Comparison of ENCODE assay signal across 13 cellular contexts in genomic region chr12:107277850-107278249, GRCh38.
DNase-seq lines count a peak whose midpoint lies in the region; TF ChIP-seq lines count a peak whose summit lies in the region.
"Had no signal": no experiment of that assay in that cellular context is flagged by ENCODE, and none has a peak within 500 bp of the region (broad histone marks: within the 10 kb centered on the region; RNA-seq: fewer than 3 reads in every experiment).

No MANE protein-coding gene starts in this region.

- POLR2A ChIA-PET in GM10248 (lab: Yijun Ruan, JAX): no interaction called here
- POLR2A ChIA-PET in PC-9 (lab: Charles Lee; ENCODE audit: unreplicated experiment): no interaction called here

- TF ChIP-seq CTCF in CD14-positive monocyte (IDR thresholded peaks at IDR 0.05) (no peak), choroid plexus epithelial cell (conservative IDR thresholded peaks at IDR 0.05; ENCODE audit: low read depth, low read length) (no peak), GM10248 (IDR thresholded peaks at IDR 0.05; ENCODE audit: control extremely low read depth, extremely low read depth, low read depth, missing control alignments) (no peak), PC-9 (conservative IDR thresholded peaks at IDR 0.05) (no peak)

- no peaks in the 10 kb centered on the region for H3K36me3 Mint-ChIP-seq in CD14-positive monocyte
- H3K36me3 Mint-ChIP-seq: stimulated activated effector memory CD8-positive, alpha-beta T cell treated with anti-CD3 and anti-CD28 coated beads, Interleukin-12 subunit alpha, Interleukin-12 subunit beta, amount 100 ng/mL, for 72 hours had no signal

- no peaks in the 10 kb centered on the region for H3K79me2 ChIP-seq in PC-9 (ENCODE audit: low read depth)

- peaks cover 4% of the 10 kb centered on the region for H3K4me1 Mint-ChIP-seq in CD14-positive monocyte
- H3K4me1 Mint-ChIP-seq: stimulated activated effector memory CD8-positive, alpha-beta T cell treated with anti-CD3 and anti-CD28 coated beads, Interleukin-12 subunit alpha, Interleukin-12 subunit beta, amount 100 ng/mL, for 72 hours had no signal

- peak overlapping the region; percentile 8 to 79 (median 42) for H3K27ac Mint-ChIP-seq in CD14-positive monocyte
- H3K27ac Mint-ChIP-seq: activated CD8-positive, alpha-beta T cell treated with anti-CD3 and anti-CD28 coated beads for 36 hours; stimulated activated effector memory CD8-positive, alpha-beta T cell treated with anti-CD3 and anti-CD28 coated beads, Interleukin-12 subunit alpha, Interleukin-12 subunit beta, amount 100 ng/mL, for 72 hours had no signal

- no peaks in the 10 kb centered on the region for H3K27me3 ChIP-seq in PC-9 (ENCODE audit: insufficient read depth, low read depth)

- CTCF ChIA-PET in GM10248 (lab: Yijun Ruan, JAX): no interaction called here
- CTCF ChIA-PET in PC-9 (lab: Charles Lee): no interaction called here

- H4K20me1 ChIP-seq in PC-9 (ENCODE audit: insufficient read depth): no peaks in the 10 kb centered on the region

- no peak overlapping the region for H3K4me2 ChIP-seq in PC-9

- no peaks in the 10 kb centered on the region for H3K36me3 ChIP-seq in PC-9 (ENCODE audit: low read depth)

- intact Hi-C loops in CD14-positive monocyte (cut with micrococcal nuclease) (no loop called here), PC-9 (cut with micrococcal nuclease; ENCODE audit: unreplicated experiment) (no loop called here)

- H3K27ac ChIP-seq in PC-9: no peak overlapping the region

- no peaks in the 10 kb centered on the region for H3F3A ChIP-seq in PC-9 (ENCODE audit: insufficient read depth, low read depth)

- peaks cover 0 to 4% (median 2%) of the 10 kb centered on the region in 3 donors for H3K27me3 Mint-ChIP-seq in CD14-positive monocyte (ENCODE audit: low read depth in 3 of 3)

- no TSS peak for BruUV-seq in PC-9 (replicated peaks; lab: Mats Ljungman, UMichigan)

- H3K4me3 Mint-ChIP-seq in CD14-positive monocyte: peak overlapping the region in 1 of 2 donors; percentile 7
- H3K4me3 Mint-ChIP-seq: activated CD8-positive, alpha-beta T cell treated with anti-CD3 and anti-CD28 coated beads for 36 hours; stimulated activated effector memory CD8-positive, alpha-beta T cell treated with anti-CD3 and anti-CD28 coated beads, Interleukin-12 subunit alpha, Interleukin-12 subunit beta, amount 100 ng/mL, for 72 hours had no signal

- H2AFZ ChIP-seq in PC-9: no peak overlapping the region

- H3K4me3 ChIP-seq in choroid plexus epithelial cell (ENCODE audit: low read depth, low read length) (no peak overlapping the region), PC-9 (no peak overlapping the region)

- H3K9me3 Mint-ChIP-seq in CD14-positive monocyte: peaks cover 0 to 2% (median 0%) of the 10 kb centered on the region in 7 donors
- H3K9me3 Mint-ChIP-seq: activated CD8-positive, alpha-beta T cell treated with anti-CD3 and anti-CD28 coated beads for 36 hours; stimulated activated effector memory CD8-positive, alpha-beta T cell treated with anti-CD3 and anti-CD28 coated beads, Interleukin-12 subunit alpha, Interleukin-12 subunit beta, amount 100 ng/mL, for 72 hours had no signal

- H3K4me1 ChIP-seq in PC-9 (replicated peaks; ENCODE audit: insufficient read depth): no peaks in the 10 kb centered on the region; the same call in 1 of the 2 replicates

- DNase-seq in CD14-positive monocyte (ENCODE audit: low spot score): peak; percentile 48
- peak; percentile 85 for DNase-seq in NOMO-1 treated with DMSO at 0.1 percent for 48 hours (lab: John Stamatoyannopoulos, UW; ENCODE audit: unreplicated experiment)
- peak; percentile 73 for DNase-seq in choroid plexus epithelial cell (ENCODE audit: low read depth)
- DNase-seq in non-pigmented ciliary epithelial cell (ENCODE audit: low read depth): peak; percentile 24
- no peak for DNase-seq in C1 segment of cervical spinal cord (lab: John Stamatoyannopoulos, UW)
- no peak for DNase-seq in GM10248 (ENCODE audit: extremely low spot score)
- no peak for DNase-seq in PC-9
- no peak for DNase-seq in NCI-H146 treated with DMSO at 0.1 percent for 48 hours (lab: John Stamatoyannopoulos, UW; ENCODE audit: unreplicated experiment)
- DNase-seq: activated CD8-positive, alpha-beta T cell treated with anti-CD3 and anti-CD28 coated beads for 36 hours; activated naive CD4-positive, alpha-beta T cell treated with Interleukin-2 at 50 U/mL for 16 hours; left ventricle myocardium superior; NCI-H1436 had no signal

- H3K9me2 ChIP-seq in PC-9 (ENCODE audit: insufficient read depth): no peaks in the 10 kb centered on the region

- no peaks in the 10 kb centered on the region; the same call in 1 of the 2 replicates for H3K9me3 ChIP-seq in PC-9 (ENCODE audit: insufficient read depth, low read depth)

Comparison
In these comparisons a context has a peak if more than half of its experiments do, and no peak if none do; other contexts are left out.
1. DNase-seq: peak in CD14-positive monocyte (single experiment), NOMO-1 treated with DMSO at 0.1 percent for 48 hours (single experiment), choroid plexus epithelial cell (single experiment) and non-pigmented ciliary epithelial cell (single experiment); none in C1 segment of cervical spinal cord (0 of 14), GM10248 (single experiment), PC-9 (0 of 2) and NCI-H146 treated with DMSO at 0.1 percent for 48 hours (single experiment).